ENCODE assay signal across 31 cellular contexts in genomic region chr21:44844256-44844655, GRCh38. TPM values are rescaled to one million over a fixed set of nuclear protein-coding genes. Genes with fewer than 3 reads are reported as not detected.
DNase-seq lines count a peak whose midpoint lies in the region; ATAC-seq and TF ChIP-seq lines count a peak whose summit lies in the region.
"Had no signal": no experiment of that assay in that cellular context is flagged by ENCODE, and none has a peak within 500 bp of the region (broad histone marks: within the 10 kb centered on the region; RNA-seq: fewer than 3 reads in every experiment).

No MANE protein-coding gene starts in this region.

- H3K9ac ChIP-seq in ES-I3 (ENCODE audit: low read depth, low read length): peak overlapping the region; percentile 36; the same call in 1 of the 2 replicates
- H3K9ac ChIP-seq in iPS-18a (ENCODE audit: low read length): peak overlapping the region; percentile 49

- TF ChIP-seq CTCF in neural crest cell (conservative IDR thresholded peaks at IDR 0.05): no peak

- no peaks in the 10 kb centered on the region for H3K27me3 ChIP-seq in iPS-18a (ENCODE audit: control insufficient read depth, insufficient read depth, low read length)
- H3K27me3 ChIP-seq: thyroid gland, vagina had no signal

- peak overlapping the region in 2 of 3 donors; percentile 37 to 75 for H3K4me3 Mint-ChIP-seq in T-cell
- peak overlapping the region; percentile 63 for H3K4me3 Mint-ChIP-seq in neural crest cell
- H3K4me3 Mint-ChIP-seq: activated naive CD4-positive, alpha-beta T cell treated with anti-CD3 and anti-CD28 coated beads, Interleukin-2, amount 10 ng/mL, durations not matched to agents 7 days and 5 days; memory B cell had no signal

- DNase-seq in T-cell (no peak), neural crest cell (ENCODE audit: low read depth, low spot score) (no peak), anterior cingulate cortex (lab: John Stamatoyannopoulos, UW) (no peak), SHP77 treated with DMSO at 0.1 percent for 48 hours (lab: John Stamatoyannopoulos, UW) (no peak), hepatic stellate cell (ENCODE audit: low spot score) (no peak)
- DNase-seq: ACHN; activated CD4-positive, alpha-beta T cell treated with anti-CD3 and anti-CD28 coated beads, Interleukin-2, amount 50 U/mL, for 48 hours; activated CD4-positive, CD25-positive, alpha-beta regulatory T cell treated with anti-CD3 and anti-CD28 coated beads, Interleukin-2, amount 50 U/mL, for 72 hours; activated naive CD4-positive, alpha-beta T cell treated with anti-CD3 and anti-CD28 coated beads, Interleukin-2, amount 10 ng/mL, durations not matched to agents 7 days and 5 days; CD4-positive, alpha-beta memory T cell; NCI-H1048; NCI-H187 treated with DMSO at 0.1 percent for 48 hours; NCI-H2171 treated with DMSO at 0.1 percent for 48 hours; NCI-H510A; nucleus accumbens; stimulated activated CD4-positive, alpha-beta T cell treated with anti-CD3 and anti-CD28 coated beads, Interleukin-4, amount 100 ng/mL, for 1 hour; T-helper 2 cell; thyroid gland had no signal

- no peak overlapping the region for H3K27ac ChIP-seq in iPS-18a (ENCODE audit: low read length)
- H3K27ac ChIP-seq: prostate gland, RWPE1, SK-N-MC, thyroid gland, vagina had no signal

- H3K9me3 Mint-ChIP-seq in T-cell: no peaks in the 10 kb centered on the region
- no peaks in the 10 kb centered on the region for H3K9me3 Mint-ChIP-seq in neural crest cell
- H3K9me3 Mint-ChIP-seq: activated naive CD4-positive, alpha-beta T cell treated with anti-CD3 and anti-CD28 coated beads, Interleukin-2, amount 10 ng/mL, durations not matched to agents 7 days and 5 days; CD4-positive, alpha-beta memory T cell; memory B cell had no signal

- H3K4me1 ChIP-seq in ES-I3 (ENCODE audit: insufficient read depth, low read length) (peaks cover 11% of the 10 kb centered on the region; the same call in 1 of the 2 replicates), iPS-18a (ENCODE audit: control insufficient read depth, low read depth, low read length) (peaks cover 3% of the 10 kb centered on the region)

- ATAC-seq in T-cell (replicated peaks in 1 of 4) (no peak), GM18498 (IDR thresholded peaks at IDR 0.05; ENCODE audit: unreplicated experiment) (no peak)
- ATAC-seq: GM12878, left lobe of liver, sciatic nerve had no signal

- CTCF ChIA-PET in T-cell (lab: Charles Lee): no interaction called here

- POLR2A ChIA-PET in T-cell (lab: Charles Lee): no interaction called here

- H3K9me3 ChIP-seq in ES-I3 (ENCODE audit: control insufficient read depth, insufficient read depth, low read length): no peaks in the 10 kb centered on the region
- no peaks in the 10 kb centered on the region for H3K9me3 ChIP-seq in iPS-18a (ENCODE audit: control insufficient read depth, low read depth, low read length)
- H3K9me3 ChIP-seq: prostate gland, thyroid gland, vagina had no signal

- H3K4me1 Mint-ChIP-seq in T-cell (peaks cover 8 to 19% (median 18%) of the 10 kb centered on the region in 3 donors), neural crest cell (peaks cover 13% of the 10 kb centered on the region)

- no peaks in the 10 kb centered on the region for H3K36me3 Mint-ChIP-seq in T-cell
- peaks cover 2% of the 10 kb centered on the region for H3K36me3 Mint-ChIP-seq in neural crest cell (ENCODE audit: low read depth)

- H3K36me3 ChIP-seq in ES-I3 (ENCODE audit: insufficient read depth, low read length) (peaks cover under 1% of the 10 kb centered on the region; the same call in 1 of the 2 replicates), iPS-18a (ENCODE audit: control insufficient read depth, low read depth, low read length) (peaks cover under 1% of the 10 kb centered on the region)
- H3K36me3 ChIP-seq: prostate gland had no signal

- no peak overlapping the region for H3K27ac Mint-ChIP-seq in T-cell
- peak overlapping the region; percentile 27 for H3K27ac Mint-ChIP-seq in neural crest cell (ENCODE audit: unreplicated experiment)
- H3K27ac Mint-ChIP-seq: activated naive CD4-positive, alpha-beta T cell treated with anti-CD3 and anti-CD28 coated beads, Interleukin-2, amount 10 ng/mL, durations not matched to agents 7 days and 5 days; B cell; brain; memory B cell had no signal

- H3K4me3 ChIP-seq in iPS-18a (ENCODE audit: low read length): peak overlapping the region; percentile 29
- H3K4me3 ChIP-seq: GM12878, prostate gland, SK-N-MC, thyroid gland, vagina had no signal

- H3K27me3 Mint-ChIP-seq in T-cell (peaks cover 0 to 13% of the 10 kb centered on the region in 2 donors), neural crest cell (ENCODE audit: low read depth) (peaks cover 5% of the 10 kb centered on the region)

RNA-seq across cellular contexts. Expression of gene SUMO3, which starts 26.4 kb away (rescaled TPM):
- total RNA-seq in T-cell (10 to 100 TPM; 49.1 to 77.1 (median 53.7) TPM), neural crest cell (92.1 and 97.7 TPM in 2 replicates)

RNA-seq across cellular contexts. Expression of gene PTTG1IP, which starts 29.2 kb away (rescaled TPM):
- total RNA-seq in T-cell (10 to 100 TPM; 73.4 to 91.1 (median 90.2) TPM), neural crest cell (164 and 169 TPM in 2 replicates)

RNA-seq across cellular contexts. Expression of gene UBE2G2, which starts 42.6 kb away (rescaled TPM):
- total RNA-seq in T-cell (100 to 1,000 TPM; 124 to 157 (median 134) TPM), neural crest cell (108 and 111 TPM in 2 replicates)
